In the genomic region with DNA sequence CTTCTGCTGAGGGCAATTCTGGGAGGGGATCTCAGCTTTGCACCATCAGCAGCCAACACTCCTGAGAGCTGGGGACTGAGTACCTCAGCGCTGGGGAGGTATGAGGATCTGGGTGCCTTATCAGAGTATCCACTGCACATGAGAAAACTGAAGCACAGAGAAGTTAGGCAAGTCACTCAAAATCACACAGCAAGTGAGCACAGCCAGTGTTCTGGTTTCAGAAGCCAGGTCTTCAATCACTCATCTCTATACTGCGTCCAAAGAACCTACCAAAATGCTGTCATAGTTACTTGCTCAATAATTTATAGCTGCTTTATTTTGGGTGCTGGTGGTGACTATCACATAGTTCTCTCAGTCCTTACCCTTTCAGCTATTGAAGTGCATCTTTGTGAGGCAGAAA, we compare ENCODE assay signal across 15 cellular contexts. TPM values are rescaled to one million over a fixed set of nuclear protein-coding genes. Genes with fewer than 3 reads are reported as not detected.
DNase-seq lines count a peak whose midpoint lies in the region; FAIRE-seq and TF ChIP-seq lines count a peak whose summit lies in the region.
"Had no signal": no experiment of that assay in that cellular context is flagged by ENCODE, and none has a peak within 500 bp of the region (broad histone marks: within the 10 kb centered on the region; RNA-seq: fewer than 3 reads in every experiment).

No MANE protein-coding gene starts in this region.

- H2BK5ac ChIP-seq in H9 (ENCODE audit: insufficient read length, low read length) (no peak overlapping the region), H1 (ENCODE audit: low read depth, low read length) (no peak overlapping the region), neuronal stem cell (ENCODE audit: low read length) (no peak overlapping the region)

- no peak overlapping the region for H4K91ac ChIP-seq in H9 (ENCODE audit: insufficient read length, low read depth, low read length)
- no peak overlapping the region for H4K91ac ChIP-seq in H1 (replicated peaks; ENCODE audit: insufficient read length, low read length)
- no peak overlapping the region for H4K91ac ChIP-seq in neuronal stem cell (ENCODE audit: low read depth, low read length, poor library complexity)

- no peak for TF ChIP-seq EP300 in H1 (IDR thresholded peaks at IDR 0.05; ENCODE audit: borderline replicate concordance in 1 of 2, low read depth in 2 of 2, low read length in 2 of 2)

- no peak for TF ChIP-seq POLR2A in H1 (IDR thresholded peaks at IDR 0.05; ENCODE audit: control extremely low read depth in 1 of 2, low read depth in 2 of 2, low read length in 2 of 2)

- no peaks in the 10 kb centered on the region; a peak in 1 of 5 replicates for H3K9me3 Mint-ChIP-seq in H9
- no peaks in the 10 kb centered on the region for H3K9me3 Mint-ChIP-seq in CD4-positive, alpha-beta memory T cell
- H3K9me3 Mint-ChIP-seq: CD8-positive, alpha-beta memory T cell had no signal

- H3K23ac ChIP-seq in H9 (ENCODE audit: insufficient read length, low read depth, low read length), result no peak overlapping the region
- no peak overlapping the region for H3K23ac ChIP-seq in H1 (ENCODE audit: insufficient read length)
- no peak overlapping the region for H3K23ac ChIP-seq in neuronal stem cell (ENCODE audit: low read depth, low read length, poor library complexity)

- no peak for TF ChIP-seq CTCF in H9 (conservative IDR thresholded peaks at IDR 0.05)
- no peak for TF ChIP-seq CTCF in PC-9 (conservative IDR thresholded peaks at IDR 0.05)
- TF ChIP-seq CTCF in H1 (IDR thresholded peaks at IDR 0.05; ENCODE audit: control extremely low read depth in 1 of 3, insufficient read depth in 1 of 3, low read depth in 1 of 3, low read length in 3 of 3), result no peak

- no peak overlapping the region for H2BK12ac ChIP-seq in H9 (ENCODE audit: insufficient read length, low read depth, low read length)
- H2BK12ac ChIP-seq in H1 (ENCODE audit: low read depth, low read length), result peak overlapping the region; percentile 63; the same call in 1 of the 2 replicates
- no peak overlapping the region for H2BK12ac ChIP-seq in neuronal stem cell (ENCODE audit: low read length)

- H3K56ac ChIP-seq in H9 (ENCODE audit: insufficient read length, low read depth, low read length) (no peak overlapping the region), H1 (replicated peaks; ENCODE audit: insufficient read length, low read depth, low read length) (no peak overlapping the region)

- H3K36me3 Mint-ChIP-seq in H9 (ENCODE audit: insufficient read depth in 1 of 3, low read depth in 3 of 3), result peaks cover 0 to 1% (median 0%) of the 10 kb centered on the region in 3 experiments; a peak in 2 of 7 replicates
- H3K36me3 Mint-ChIP-seq in CD4-positive, alpha-beta memory T cell, result no peaks in the 10 kb centered on the region
- H3K36me3 Mint-ChIP-seq: CD8-positive, alpha-beta memory T cell had no signal

- BruUV-seq in PC-9 (replicated peaks; lab: Mats Ljungman, UMichigan), result no TSS peak

- no peak overlapping the region for H2AFZ ChIP-seq in H9 (ENCODE audit: low read length)
- H2AFZ ChIP-seq in PC-9, result no peak overlapping the region
- no peak overlapping the region for H2AFZ ChIP-seq in H1 (ENCODE audit: low read length)
- no peak overlapping the region for H2AFZ ChIP-seq in neuronal stem cell (ENCODE audit: low read length)

- H3T11ph ChIP-seq in H9 (ENCODE audit: low read length), result no peak overlapping the region

- peaks cover 35 to 38% of the 10 kb centered on the region in 2 experiments for H3K4me1 Mint-ChIP-seq in H9
- H3K4me1 Mint-ChIP-seq in CD4-positive, alpha-beta memory T cell, result no peaks in the 10 kb centered on the region
- H3K4me1 Mint-ChIP-seq: CD8-positive, alpha-beta memory T cell had no signal

- no peak overlapping the region for H2BK15ac ChIP-seq in H9 (ENCODE audit: low read depth, low read length)
- H2BK15ac ChIP-seq in H1 (ENCODE audit: low read length), result peak overlapping the region; percentile 67; the same call in 1 of the 2 replicates
- H2BK15ac ChIP-seq in neuronal stem cell (ENCODE audit: low read length), result no peak overlapping the region

- H2AK5ac ChIP-seq in H9 (ENCODE audit: insufficient read length, low read length) (no peak overlapping the region), H1 (ENCODE audit: low read depth, low read length) (no peak overlapping the region), neuronal stem cell (ENCODE audit: low read depth, low read length) (no peak overlapping the region)

- no peak overlapping the region for H3K4me3 ChIP-seq in PC-9
- no peak overlapping the region for H3K4me3 ChIP-seq in H1 (ENCODE audit: extremely low read depth in 1 of 4, insufficient read depth in 2 of 4, low read depth in 3 of 4, low read length in 4 of 4)
- no peak overlapping the region for H3K4me3 ChIP-seq in neuronal stem cell (ENCODE audit: low read length in 2 of 2)
- H3K4me3 ChIP-seq in CD4-positive, alpha-beta memory T cell (ENCODE audit: low read length in 2 of 2), result no peak overlapping the region

- FAIRE-seq in H1 (lab: Jason Lieb, UNC), result no peak
- FAIRE-seq: A204.1 had no signal

- H3K79me1 ChIP-seq in H9 (ENCODE audit: insufficient read depth, low read depth, low read length, poor library complexity, severe bottlenecking) (no peaks in the 10 kb centered on the region), H1 (ENCODE audit: low read depth, low read length) (no peaks in the 10 kb centered on the region), neuronal stem cell (ENCODE audit: low read depth, low read length) (no peaks in the 10 kb centered on the region)

- H3F3A ChIP-seq in PC-9 (ENCODE audit: insufficient read depth, low read depth), result peaks cover 45% of the 10 kb centered on the region

- H3K9ac ChIP-seq in H9 (ENCODE audit: extremely low read depth, insufficient read length, low read length) (no peak overlapping the region), H1 (replicated peaks in 1 of 4; ENCODE audit: extremely low read depth in 1 of 4, low read depth in 3 of 4, low read length in 3 of 4) (no peak overlapping the region), neuronal stem cell (ENCODE audit: low read depth, low read length, poor library complexity) (no peak overlapping the region)

- no peaks in the 10 kb centered on the region for H3K36me3 ChIP-seq in PC-9 (ENCODE audit: low read depth)
- H3K36me3 ChIP-seq in H1 (ENCODE audit: control insufficient read depth in 2 of 4, insufficient read depth in 4 of 4, low read length in 3 of 4), result no peaks in the 10 kb centered on the region
- no peaks in the 10 kb centered on the region for H3K36me3 ChIP-seq in neuronal stem cell (replicated peaks in 1 of 2; ENCODE audit: control insufficient read depth in 2 of 2, insufficient read depth in 2 of 2, low read length in 2 of 2)
- H3K36me3 ChIP-seq in CD4-positive, alpha-beta memory T cell (ENCODE audit: insufficient read depth, low read length), result no peaks in the 10 kb centered on the region
- H3K36me3 ChIP-seq: BE2C had no signal

- no peaks in the 10 kb centered on the region for H3K9me2 ChIP-seq in PC-9 (ENCODE audit: insufficient read depth)

- WGBS in H9 (ENCODE audit: extremely low coverage, insufficient read length, low lambda C conversion rate), result no CpG with 5 or more reads among the region's 2 CpGs
- 85% methylated on average over 2 of the region's 2 CpGs; no CpG with 5 or more reads in 1 of the 2 experiments for WGBS in H1 (ENCODE audit: extremely low coverage in 1 of 2, insufficient coverage in 1 of 2, insufficient read length in 1 of 2, insufficient replicate concordance in 2 of 2, low coverage in 1 of 2, low lambda C conversion rate in 2 of 2, missing lambda C conversion rate in 1 of 2), 2 experiments
- no CpG with 5 or more reads among the region's 2 CpGs for WGBS in neuronal stem cell (ENCODE audit: extremely low coverage in 2 of 2, insufficient read length in 2 of 2, insufficient replicate concordance in 1 of 2), 2 donors

- H3K23me2 ChIP-seq in H9 (ENCODE audit: insufficient read length, low read depth, low read length, poor library complexity, severe bottlenecking), result no peaks in the 10 kb centered on the region
- H3K23me2 ChIP-seq in H1 (ENCODE audit: low read depth, low read length), result no peaks in the 10 kb centered on the region

- H4K8ac ChIP-seq in H9 (replicated peaks; ENCODE audit: insufficient read length, low read depth, low read length) (no peak overlapping the region), H1 (ENCODE audit: extremely low read depth, insufficient read depth, low read length) (no peak overlapping the region), neuronal stem cell (ENCODE audit: low read depth, low read length) (no peak overlapping the region)

- H4K20me1 ChIP-seq in H9 (ENCODE audit: control insufficient read depth, insufficient read depth, insufficient read length) (no peaks in the 10 kb centered on the region), PC-9 (ENCODE audit: insufficient read depth) (no peaks in the 10 kb centered on the region), H1 (replicated peaks in 1 of 2; ENCODE audit: control insufficient read depth in 1 of 2, insufficient read depth in 2 of 2, low read length in 2 of 2) (no peaks in the 10 kb centered on the region)

- no peak overlapping the region for H3K27ac Mint-ChIP-seq in H9
- no peak overlapping the region for H3K27ac Mint-ChIP-seq in CD4-positive, alpha-beta memory T cell
- H3K27ac Mint-ChIP-seq: CD8-positive, alpha-beta memory T cell had no signal

- CTCF ChIA-PET in PC-9 (lab: Charles Lee) (interaction anchor here (0.6 kb wide), 1 partner anchor 204 kb away, joined by 5 read pairs; no protein-coding TSS in a partner anchor), H1 (lab: Charles Lee; ENCODE audit: partially characterized antibody) (interaction anchor here (1.1 kb wide), 1 partner anchor 37 kb away, joined by 3 read pairs; no protein-coding TSS in a partner anchor)
- CTCF ChIA-PET in CD4-positive, alpha-beta memory T cell (lab: Charles Lee; ENCODE audit: partially characterized antibody), result no interaction called here

- H3K27ac ChIP-seq in H9 (ENCODE audit: insufficient read length, low read depth, low read length) (no peak overlapping the region), PC-9 (peak overlapping the region; percentile 98), H1 (ENCODE audit: low read depth, low read length) (no peak overlapping the region), neuronal stem cell (replicated peaks; ENCODE audit: low read length) (no peak overlapping the region)
- no peak overlapping the region for H3K27ac ChIP-seq in CD4-positive, alpha-beta memory T cell (ENCODE audit: low read depth, low read length)
- H3K27ac ChIP-seq: C4-2B had no signal

- no peak overlapping the region for H3K4ac ChIP-seq in H9 (ENCODE audit: low read depth, low read length)
- no peak overlapping the region for H3K4ac ChIP-seq in H1 (replicated peaks; ENCODE audit: insufficient read length, low read depth, low read length)
- no peak overlapping the region for H3K4ac ChIP-seq in neuronal stem cell (ENCODE audit: low read length)

- TF ChIP-seq RAD21 in H1 (IDR thresholded peaks at IDR 0.05 in 1 of 2, conservative IDR thresholded peaks at IDR 0.05 in 1 of 2; ENCODE audit: low read depth in 2 of 2, low read length in 2 of 2), result no peak

- H3K9me3 ChIP-seq in H9 (ENCODE audit: control insufficient read depth, low read depth, low read length) (no peaks in the 10 kb centered on the region), PC-9 (ENCODE audit: insufficient read depth, low read depth) (no peaks in the 10 kb centered on the region), H1 (ENCODE audit: insufficient read depth in 2 of 2, low read depth in 1 of 2, low read length in 1 of 2) (no peaks in the 10 kb centered on the region), neuronal stem cell (replicated peaks in 1 of 2; ENCODE audit: control insufficient read depth in 2 of 2, insufficient read depth in 1 of 2, low read depth in 1 of 2, low read length in 2 of 2) (no peaks in the 10 kb centered on the region)
- H3K9me3 ChIP-seq in CD4-positive, alpha-beta memory T cell (ENCODE audit: control insufficient read depth in 1 of 2, low read length in 2 of 2), result no peaks in the 10 kb centered on the region
- H3K9me3 ChIP-seq: BE2C, Caco-2 had no signal

- H3K18ac ChIP-seq in H9 (ENCODE audit: insufficient read length, low read depth, low read length), result peak overlapping the region; percentile 2
- no peak overlapping the region for H3K18ac ChIP-seq in H1 (ENCODE audit: extremely low read depth, low read length)
- peak overlapping the region; percentile 9 for H3K18ac ChIP-seq in neuronal stem cell (ENCODE audit: low read length)

- H4K5ac ChIP-seq in H9 (ENCODE audit: insufficient read length, low read depth, low read length) (no peak overlapping the region), H1 (ENCODE audit: insufficient read length, low read depth, low read length) (no peak overlapping the region)

- intact Hi-C loops in PC-9 (cut with micrococcal nuclease; ENCODE audit: unreplicated experiment), result loop anchor here (5.0 kb wide), 3 partner anchors 71 to 834 kb away; no protein-coding TSS in a partner anchor
- intact Hi-C loops in CD4-positive, alpha-beta memory T cell (cut with micrococcal nuclease), result no loop called here

- H2BK20ac ChIP-seq in H9 (ENCODE audit: low read depth, low read length, poor library complexity, severe bottlenecking) (no peak overlapping the region), H1 (ENCODE audit: low read length) (no peak overlapping the region)

- POLR2A ChIA-PET in PC-9 (lab: Charles Lee; ENCODE audit: unreplicated experiment), result no interaction called here
- POLR2A ChIA-PET in H1 (lab: Charles Lee; ENCODE audit: partially characterized antibody), result no interaction called here
- POLR2A ChIA-PET in CD4-positive, alpha-beta memory T cell (lab: Charles Lee; ENCODE audit: partially characterized antibody), result no interaction called here

- H3K4me3 Mint-ChIP-seq in H9, result no peak overlapping the region
- no peak overlapping the region for H3K4me3 Mint-ChIP-seq in CD4-positive, alpha-beta memory T cell
- H3K4me3 Mint-ChIP-seq: CD8-positive, alpha-beta memory T cell had no signal

- H3K79me2 ChIP-seq in H9 (ENCODE audit: insufficient read depth, low read length) (no peaks in the 10 kb centered on the region), PC-9 (ENCODE audit: low read depth) (peaks cover 5% of the 10 kb centered on the region; the same call in 1 of the 2 replicates), H1 (ENCODE audit: control insufficient read depth in 1 of 2, insufficient read depth in 2 of 2, low read length in 2 of 2) (no peaks in the 10 kb centered on the region)

- DNase-seq in H9 (no peak), PC-9 (no peak), H1 (ENCODE audit: low read depth in 1 of 2, low spot score in 2 of 2) (no peak), neuronal stem cell (ENCODE audit: low spot score) (no peak), NCI-H2196 treated with DMSO at 0.1 percent for 48 hours (lab: John Stamatoyannopoulos, UW; ENCODE audit: unreplicated experiment) (no peak), dermis blood vessel endothelial cell (no peak)
- DNase-seq in CD4-positive, alpha-beta memory T cell, result no peak
- DNase-seq: BE2C; Caco-2; CD8-positive, alpha-beta memory T cell; DND-41; GDM1; H7 had no signal

- H3K4me1 ChIP-seq in H9 (ENCODE audit: insufficient read depth, low read length), result peaks cover 3% of the 10 kb centered on the region; the same call in 1 of the 2 replicates
- peaks cover 55% of the 10 kb centered on the region for H3K4me1 ChIP-seq in PC-9 (replicated peaks; ENCODE audit: insufficient read depth)
- peaks cover 0 to 8% (median 3%) of the 10 kb centered on the region in 4 experiments; a peak in 5 of 7 replicates for H3K4me1 ChIP-seq in H1 (replicated peaks in 1 of 4; ENCODE audit: control insufficient read depth in 3 of 4, insufficient read depth in 4 of 4, low read length in 3 of 4)
- peaks cover 0 to 9% of the 10 kb centered on the region in 2 donors for H3K4me1 ChIP-seq in neuronal stem cell (ENCODE audit: control insufficient read depth in 2 of 2, insufficient read depth in 1 of 2, low read depth in 1 of 2, low read length in 2 of 2)
- no peaks in the 10 kb centered on the region for H3K4me1 ChIP-seq in CD4-positive, alpha-beta memory T cell (ENCODE audit: insufficient read depth, low read length)
- H3K4me1 ChIP-seq: BE2C had no signal

- H3K27me3 ChIP-seq in H9 (ENCODE audit: insufficient read depth, low read length), result no peaks in the 10 kb centered on the region; the same call in 1 of the 2 replicates
- H3K27me3 ChIP-seq in PC-9 (ENCODE audit: insufficient read depth, low read depth), result no peaks in the 10 kb centered on the region
- H3K27me3 ChIP-seq in H1 (replicated peaks in 1 of 4; ENCODE audit: control insufficient read depth in 3 of 4, extremely low read depth in 1 of 4, insufficient read depth in 3 of 4, low read length in 3 of 4), result no peaks in the 10 kb centered on the region
- no peaks in the 10 kb centered on the region for H3K27me3 ChIP-seq in neuronal stem cell (ENCODE audit: control insufficient read depth in 3 of 3, insufficient read depth in 3 of 3, low read depth in 1 of 3, low read length in 3 of 3)
- H3K27me3 ChIP-seq in CD4-positive, alpha-beta memory T cell (ENCODE audit: insufficient read depth, low read length), result no peaks in the 10 kb centered on the region
- H3K27me3 ChIP-seq: BE2C had no signal

- H3K27me3 Mint-ChIP-seq in H9 (ENCODE audit: low read depth), result peaks cover 1% of the 10 kb centered on the region; the same call in 1 of the 2 replicates
- peaks cover 0 to 3% of the 10 kb centered on the region in 2 donors for H3K27me3 Mint-ChIP-seq in CD4-positive, alpha-beta memory T cell

- no peak overlapping the region for H2BK120ac ChIP-seq in H9 (ENCODE audit: low read depth, low read length, poor library complexity, severe bottlenecking)
- no peak overlapping the region for H2BK120ac ChIP-seq in H1 (replicated peaks; ENCODE audit: low read depth, low read length)
- no peak overlapping the region for H2BK120ac ChIP-seq in neuronal stem cell (ENCODE audit: low read depth, low read length)

- H3K4me2 ChIP-seq in H9 (ENCODE audit: insufficient read depth, insufficient read length, low read length) (no peak overlapping the region), PC-9 (0 out of 2 replicates have a peak overlapping the region, but pooled peaks have one; percentile 86), H1 (ENCODE audit: insufficient read depth in 1 of 2, low read depth in 2 of 2, low read length in 2 of 2) (no peak overlapping the region), neuronal stem cell (ENCODE audit: insufficient read depth, low read length, poor library complexity, severe bottlenecking) (no peak overlapping the region)

- H3K14ac ChIP-seq in H9 (ENCODE audit: insufficient read depth, low read length), result no peak overlapping the region
- no peak overlapping the region for H3K14ac ChIP-seq in H1 (ENCODE audit: insufficient read length)
- no peak overlapping the region for H3K14ac ChIP-seq in neuronal stem cell (ENCODE audit: low read length)

RNA-seq across cellular contexts. Expression of a gene that starts 5.0 kb away (rescaled TPM):
- not detected in 2 replicates for total RNA-seq in H9 (2021)
- total RNA-seq in PC-9 (2021), result 4.1 and 7.9 TPM in 2 replicates
- total RNA-seq in H1 (2021; fragmentation: NEBNext Ultra II Directional; extraction: Animal tissue kit (Norgen Biotek cat#: 25700)), result 0.45 TPM in 1 of 2 replicates, not detected in the other
- 0.08 and 0.24 TPM in 2 replicates for polyA plus RNA-seq in H1 (2011; rRNA removed)
- polyA plus RNA-seq in H1 (2011; cell fraction: cytosol; rRNA removed), result 0.18 TPM
- polyA plus RNA-seq in H1 (2011; cell fraction: nucleus; rRNA removed), result not detected
- 0.24 TPM in 1 of 4 replicates, not detected in the others for polyA plus RNA-seq in H1 (2012, experiment 1 of 2)
- polyA plus RNA-seq in H1 (2012, experiment 2 of 2), result not detected
- 0.16 TPM for polyA plus RNA-seq in H1 (2013, experiment 1 of 2)
- 0.31 TPM for polyA plus RNA-seq in H1 (2013, experiment 2 of 2)
- 0.98 TPM in 1 of 2 replicates, not detected in the other for polyA minus RNA-seq in H1 (2011; rRNA and poly(A)+ RNA removed)
- not detected for polyA minus RNA-seq in H1 (2011; cell fraction: cytosol; rRNA and poly(A)+ RNA removed)
- not detected for polyA minus RNA-seq in H1 (2011; cell fraction: nucleus; rRNA and poly(A)+ RNA removed)
- not detected for polyA plus RNA-seq in neuronal stem cell (2013, experiment 1 of 2)
- polyA plus RNA-seq in neuronal stem cell (2013, experiment 2 of 2), result not detected
- total RNA-seq in CD4-positive, alpha-beta memory T cell, result 1 to 10 TPM; 7.0 to 8.0 TPM
- polyA plus RNA-seq in CD4-positive, alpha-beta memory T cell, result 10 to 100 TPM; 15.8 to 41.9 TPM
- total RNA-seq in dermis blood vessel endothelial cell, result 0.47 and 0.85 TPM in 2 replicates
- polyA plus RNA-seq: CD8-positive, alpha-beta memory T cell had no signal
